In the genomic region with DNA sequence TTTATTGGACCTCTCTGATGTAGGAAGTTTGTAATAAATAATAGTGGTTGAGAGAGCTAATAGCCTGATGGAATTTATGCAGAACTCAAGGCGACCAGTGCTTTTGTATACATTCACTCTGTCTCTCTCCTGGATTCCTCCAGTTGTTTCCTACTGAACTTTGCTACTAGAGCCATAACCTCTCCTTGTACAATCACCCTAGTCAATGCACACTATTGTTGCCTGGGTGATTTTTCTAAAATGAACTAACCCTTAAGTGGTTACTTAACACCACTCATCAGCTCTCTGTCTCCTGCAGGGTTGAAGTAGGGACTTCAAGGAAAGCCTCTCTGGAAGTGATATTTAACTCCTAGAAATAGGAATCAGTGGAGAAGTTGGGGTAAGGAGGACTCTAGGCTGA, we compare ENCODE assay signal across 24 cellular contexts.
"Had no signal": no experiment of that assay in that cellular context is flagged by ENCODE, and none has a peak within 500 bp of the region (broad histone marks: within the 10 kb centered on the region; RNA-seq: fewer than 3 reads in every experiment).

No MANE protein-coding gene starts in this region.

- H3K4me3 Mint-ChIP-seq: activated CD8-positive, alpha-beta T cell treated with anti-CD3 and anti-CD28 coated beads, Interleukin-2, amount 10 ng/mL, durations not matched to agents 7 days and 5 days; activated naive CD4-positive, alpha-beta T cell treated with anti-CD3 and anti-CD28 coated beads, Interleukin-2, amount 50 U/mL, for 24 hours; T-helper 17 cell; WTC11 had no signal

- H3K9me3 Mint-ChIP-seq: activated naive CD4-positive, alpha-beta T cell treated with anti-CD3 and anti-CD28 coated beads, Interleukin-2, amount 50 U/mL, for 24 hours; WTC11 had no signal

- H3K4me1 ChIP-seq: breast epithelium, SJCRH30 had no signal

- H3K36me3 ChIP-seq: breast epithelium, Peyer's patch, SJCRH30 had no signal

- H3K27me3 Mint-ChIP-seq: activated naive CD4-positive, alpha-beta T cell treated with anti-CD3 and anti-CD28 coated beads, Interleukin-2, amount 50 U/mL, for 24 hours; T-helper 17 cell had no signal

- H3K27ac Mint-ChIP-seq: activated CD8-positive, alpha-beta T cell treated with anti-CD3 and anti-CD28 coated beads, Interleukin-2, amount 10 ng/mL, durations not matched to agents 7 days and 5 days; activated naive CD4-positive, alpha-beta T cell treated with anti-CD3 and anti-CD28 coated beads, Interleukin-2, amount 50 U/mL, for 24 hours; T-helper 17 cell; WTC11 had no signal

- H3K4me3 ChIP-seq: breast epithelium, Peyer's patch, SJCRH30 had no signal

- ATAC-seq: activated CD8-positive, alpha-beta T cell treated with anti-CD3 and anti-CD28 coated beads, Interleukin-2, amount 10 ng/mL, durations not matched to agents 7 days and 5 days; T-helper 17 cell; WTC11 had no signal

- DNase-seq: activated CD4-positive, alpha-beta T cell treated with anti-CD3 and anti-CD28 coated beads for 48 hours; activated CD4-positive, alpha-beta T cell treated with anti-CD3 and anti-CD28 coated beads, Interleukin-2, amount 50 U/mL, for 4 hours; activated CD4-positive, CD25-positive, alpha-beta regulatory T cell treated with anti-CD3 and anti-CD28 coated beads, Interleukin-2, amount 50 U/mL, for 72 hours; activated CD8-positive, alpha-beta memory T cell treated with anti-CD3 and anti-CD28 coated beads, Interleukin-2, amount 50 U/mL, for 48 hours; activated CD8-positive, alpha-beta T cell treated with anti-CD3 and anti-CD28 coated beads, Interleukin-2, amount 10 ng/mL, durations not matched to agents 7 days and 5 days; activated effector memory CD4-positive, alpha-beta T cell treated with Interleukin-2 at 50 U/mL for 16 hours; activated naive CD4-positive, alpha-beta T cell; activated T-cell treated with anti-CD3 and anti-CD28 coated beads, Interleukin-2, amount 50 U/mL, for 1 hour; aorta; NCI-H1092; NCI-H1417; NCI-H1930; NCI-H510A treated with DMSO at 0.1 percent for 48 hours; Peyer's patch; Right ventricle myocardium superior; SJCRH30; SK-N-SH; T-helper 17 cell; T-helper 9 cell had no signal

- H3K27ac ChIP-seq: breast epithelium, KMS-11, Peyer's patch, RWPE1, SJCRH30 had no signal

- H3K9me3 ChIP-seq: breast epithelium, Peyer's patch, SJCRH30, SK-N-SH had no signal

- H3K27me3 ChIP-seq: breast epithelium, Peyer's patch, SJCRH30 had no signal

- H3K36me3 Mint-ChIP-seq: WTC11 had no signal
